In the genomic region with DNA sequence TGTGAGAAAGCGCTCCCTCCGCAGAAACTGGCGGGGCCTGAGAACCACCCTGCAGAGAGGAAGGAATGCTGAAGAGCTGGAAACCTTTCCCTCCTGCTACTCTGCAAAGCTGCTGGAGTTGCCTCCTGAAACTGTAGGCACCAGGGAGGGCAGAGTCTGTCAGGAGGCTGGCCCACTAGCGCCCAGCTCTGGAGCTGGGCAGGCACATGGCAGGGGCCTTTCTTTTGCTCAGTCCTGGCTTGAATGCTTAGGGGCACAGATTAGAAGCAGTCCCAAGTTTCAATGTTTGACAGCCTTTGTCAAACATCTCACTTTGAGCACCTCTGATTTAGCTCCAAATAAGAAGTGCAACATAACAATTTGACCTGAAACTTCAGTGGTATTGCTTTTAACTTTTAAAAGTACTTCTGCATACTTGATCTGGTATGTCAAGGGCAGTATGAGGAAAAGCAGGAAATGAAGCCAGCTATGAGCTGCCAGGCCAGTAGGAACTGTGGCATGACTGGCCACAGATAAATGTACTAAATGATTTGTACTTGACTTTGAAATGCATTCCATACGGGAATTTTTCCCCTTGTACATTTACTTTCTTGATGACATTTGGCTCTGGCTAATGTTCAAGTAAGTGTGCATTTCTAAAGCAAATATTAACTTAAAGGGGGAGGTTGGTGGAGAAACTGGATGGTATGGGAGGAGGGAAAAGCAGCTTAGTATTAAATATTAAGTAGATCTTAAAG, we compare ENCODE assay signal across 14 cellular contexts. TPM values are rescaled to one million over a fixed set of nuclear protein-coding genes. Genes with fewer than 3 reads are reported as not detected.
A peak's percentile ranks its signal among the peaks of the same experiment; 100 is the strongest.
DNase-seq lines count a peak whose midpoint lies in the region; ATAC-seq and TF ChIP-seq lines count a peak whose summit lies in the region.
"Had no signal": no experiment of that assay in that cellular context is flagged by ENCODE, and none has a peak within 500 bp of the region (broad histone marks: within the 10 kb centered on the region; RNA-seq: fewer than 3 reads in every experiment).

No MANE protein-coding gene starts in this region.

- H3K4me1 ChIP-seq in SK-N-SH (ENCODE audit: control insufficient read depth in 1 of 2, insufficient read depth in 2 of 2, low read depth in 1 of 2, low read length in 1 of 2) (peaks cover 8 to 43% of the 10 kb centered on the region in 2 experiments), trophoblast cell (ENCODE audit: control insufficient read depth in 1 of 2, insufficient read depth in 2 of 2, low read length in 2 of 2) (peaks cover 7 to 9% of the 10 kb centered on the region in 2 experiments)

- H3K9ac ChIP-seq in SK-N-SH, result peak overlapping the region; percentile 10; the same call in 1 of the 2 replicates
- no peak overlapping the region for H3K9ac ChIP-seq in trophoblast cell (ENCODE audit: low read length)
- H3K9ac ChIP-seq: KMS-11 had no signal

- 44% methylated on average over 5 of the region's 5 CpGs for WGBS in SK-N-SH (ENCODE audit: low lambda C conversion rate)
- no CpG with 5 or more reads among the region's 5 CpGs for WGBS in trophoblast cell (ENCODE audit: extremely low coverage, insufficient coverage, insufficient read length)

- H3K36me3 ChIP-seq in SK-N-SH (replicated peaks in 1 of 2; ENCODE audit: control insufficient read depth in 1 of 2, insufficient read depth in 2 of 2, low read length in 1 of 2) (no peaks in the 10 kb centered on the region), trophoblast cell (ENCODE audit: control insufficient read depth in 1 of 2, insufficient read depth in 2 of 2, low read length in 2 of 2) (no peaks in the 10 kb centered on the region)

- H3K18ac ChIP-seq in trophoblast cell (ENCODE audit: low read length), result no peak overlapping the region

- ATAC-seq in GM21526 (IDR thresholded peaks at IDR 0.05; ENCODE audit: low FRiP score, unreplicated experiment), result no peak
- ATAC-seq: stimulated activated memory B cell treated with anti-CD40 and anti-IgM and Interleukin-4, amounts not matched to agents 10 μg/mL and 1 μg/mL and 100 μg/mL, for 72 hours had no signal

- no peaks in the 10 kb centered on the region for H3K79me2 ChIP-seq in SK-N-SH (ENCODE audit: insufficient read depth)
- H3K79me2 ChIP-seq in trophoblast cell (ENCODE audit: control insufficient read depth, insufficient read depth, low read length, poor library complexity), result no peaks in the 10 kb centered on the region

- no peak overlapping the region for H2BK120ac ChIP-seq in trophoblast cell (ENCODE audit: insufficient read depth, low read length, poor library complexity)

- H3F3A ChIP-seq in SK-N-SH (replicated peaks; ENCODE audit: insufficient read depth), result peaks cover 17% of the 10 kb centered on the region

- no peak for TF ChIP-seq RAD21 in SK-N-SH (IDR thresholded peaks at IDR 0.05; ENCODE audit: low read length)

- no peak overlapping the region for H3K27ac Mint-ChIP-seq in activated naive CD8-positive, alpha-beta T cell treated with anti-CD3 and anti-CD28 coated beads for 36 hours
- H3K27ac Mint-ChIP-seq: stimulated activated memory B cell treated with anti-CD40 and anti-IgM and Interleukin-4, amounts not matched to agents 10 μg/mL and 1 μg/mL and 100 μg/mL, for 72 hours had no signal

- H3K36me3 Mint-ChIP-seq in activated naive CD8-positive, alpha-beta T cell treated with anti-CD3 and anti-CD28 coated beads for 36 hours, result no peaks in the 10 kb centered on the region
- H3K36me3 Mint-ChIP-seq: stimulated activated memory B cell treated with anti-CD40 and anti-IgM and Interleukin-4, amounts not matched to agents 10 μg/mL and 1 μg/mL and 100 μg/mL, for 72 hours had no signal

- H3K4ac ChIP-seq in trophoblast cell (ENCODE audit: low read depth, low read length), result no peak overlapping the region

- no peak for TF ChIP-seq CTCF in SK-N-SH (IDR thresholded peaks at IDR 0.05)
- no peak for TF ChIP-seq CTCF in fibroblast of the aortic adventitia (IDR thresholded peaks at IDR 0.05; ENCODE audit: insufficient read depth, low read length)

- no peak overlapping the region for H3K4me3 Mint-ChIP-seq in activated naive CD8-positive, alpha-beta T cell treated with anti-CD3 and anti-CD28 coated beads for 36 hours
- H3K4me3 Mint-ChIP-seq: stimulated activated memory B cell treated with anti-CD40 and anti-IgM and Interleukin-4, amounts not matched to agents 10 μg/mL and 1 μg/mL and 100 μg/mL, for 72 hours had no signal

- H4K8ac ChIP-seq in trophoblast cell (ENCODE audit: low read depth, low read length), result peak overlapping the region; percentile 24

- H3K4me2 ChIP-seq in SK-N-SH (peak overlapping the region; percentile 53), trophoblast cell (ENCODE audit: low read length) (no peak overlapping the region)
- H3K4me2 ChIP-seq: KMS-11 had no signal

- H2AK5ac ChIP-seq in trophoblast cell (ENCODE audit: low read length), result no peak overlapping the region

- no peak overlapping the region for H3K23ac ChIP-seq in trophoblast cell (ENCODE audit: low read length)

- no peaks in the 10 kb centered on the region for H3K9me3 Mint-ChIP-seq in activated naive CD8-positive, alpha-beta T cell treated with anti-CD3 and anti-CD28 coated beads for 36 hours
- H3K9me3 Mint-ChIP-seq: activated naive CD8-positive, alpha-beta T cell treated with anti-CD3 and anti-CD28 coated beads, Interleukin-2, amount 50 U/mL, for 24 hours; stimulated activated memory B cell treated with anti-CD40 and anti-IgM and Interleukin-4, amounts not matched to agents 10 μg/mL and 1 μg/mL and 100 μg/mL, for 72 hours had no signal

- H2BK5ac ChIP-seq in trophoblast cell (ENCODE audit: low read depth, low read length, poor library complexity), result no peak overlapping the region

- H3K27me3 ChIP-seq in SK-N-SH (ENCODE audit: insufficient read depth) (no peaks in the 10 kb centered on the region), trophoblast cell (ENCODE audit: insufficient read depth, low read length) (no peaks in the 10 kb centered on the region)

- H3K14ac ChIP-seq in trophoblast cell (ENCODE audit: low read length), result no peak overlapping the region

- no peak overlapping the region for H2BK12ac ChIP-seq in trophoblast cell (ENCODE audit: low read length)

- H4K91ac ChIP-seq in trophoblast cell (ENCODE audit: low read depth, low read length), result no peak overlapping the region

- no peaks in the 10 kb centered on the region for H3K9me3 ChIP-seq in SK-N-SH
- H3K9me3 ChIP-seq in trophoblast cell (ENCODE audit: insufficient read depth, low read depth, low read length), result no peaks in the 10 kb centered on the region

- H2AFZ ChIP-seq in SK-N-SH (ENCODE audit: low read depth) (peak overlapping the region; percentile 77; the same call in 1 of the 2 replicates), trophoblast cell (ENCODE audit: insufficient read depth, low read length, poor library complexity) (no peak overlapping the region)

- no peaks in the 10 kb centered on the region for H4K20me1 ChIP-seq in SK-N-SH (ENCODE audit: insufficient read depth)

- CTCF ChIA-PET in SK-N-SH (lab: Yijun Ruan, JAX), result interaction anchor here (0.7 to 1.6 kb wide), 3 partner anchors 21 to 59 kb away, joined by 3 to 4 read pairs (median 3); partner anchors contain the start of gene PFKFB2

- TF ChIP-seq EP300 in SK-N-SH (IDR thresholded peaks at IDR 0.05; ENCODE audit: borderline replicate concordance in 1 of 2, low read depth in 1 of 2, low read length in 1 of 2), result peak in 1 of 2 experiments; percentile 51; a peak in 1 of 4 replicates

- H3K4me1 Mint-ChIP-seq in activated naive CD8-positive, alpha-beta T cell treated with anti-CD3 and anti-CD28 coated beads for 36 hours, result peaks cover 7% of the 10 kb centered on the region
- H3K4me1 Mint-ChIP-seq: stimulated activated memory B cell treated with anti-CD40 and anti-IgM and Interleukin-4, amounts not matched to agents 10 μg/mL and 1 μg/mL and 100 μg/mL, for 72 hours had no signal

- no peak overlapping the region for H4K12ac ChIP-seq in trophoblast cell (ENCODE audit: low read depth, low read length)

- H3K27ac ChIP-seq in SK-N-SH (ENCODE audit: low read depth in 2 of 2, low read length in 1 of 2) (peak overlapping the region; percentile 72 to 91), trophoblast cell (ENCODE audit: low read depth, low read length) (no peak overlapping the region)
- H3K27ac ChIP-seq: KMS-11 had no signal

- POLR2A ChIA-PET in SK-N-SH (lab: Yijun Ruan, JAX), result no interaction called here

- peaks cover 30% of the 10 kb centered on the region for H3K27me3 Mint-ChIP-seq in activated naive CD8-positive, alpha-beta T cell treated with anti-CD3 and anti-CD28 coated beads for 36 hours

- H3K4me3 ChIP-seq in SK-N-SH (ENCODE audit: low read depth in 2 of 2, low read length in 1 of 2) (no peak overlapping the region), fibroblast of the aortic adventitia (ENCODE audit: low read depth, low read length) (no peak overlapping the region), trophoblast cell (ENCODE audit: low read depth, low read length) (no peak overlapping the region)

- H3K9me2 ChIP-seq in SK-N-SH, result no peaks in the 10 kb centered on the region

- DNase-seq in EL (peak; percentile 72), SK-N-SH (no peak), fibroblast of the aortic adventitia (ENCODE audit: low read depth) (peak; percentile 70), trophoblast cell (peak in 1 of 2 donors; percentile 39)
- DNase-seq in activated naive CD8-positive, alpha-beta T cell treated with anti-CD3 and anti-CD28 coated beads for 36 hours, result no peak
- DNase-seq in activated CD4-positive, alpha-beta T cell treated with anti-CD3 and anti-CD28 coated beads for 1 hour, result no peak
- DNase-seq in activated CD4-positive, CD25-positive, alpha-beta regulatory T cell treated with anti-CD3 and anti-CD28 coated beads, Interleukin-2, amount 50 U/mL, for 72 hours, result no peak
- DNase-seq: DND-41 had no signal

- peaks cover 2% of the 10 kb centered on the region for H3K79me1 ChIP-seq in trophoblast cell (ENCODE audit: low read length)

RNA-seq across cellular contexts. Expression of gene C1orf116, which starts 7.2 kb away (rescaled TPM):
- polyA plus RNA-seq in SK-N-SH (2012; rRNA removed), result 0.02 TPM in 1 of 2 replicates, not detected in the other
- 0.01 TPM in 1 of 2 replicates, not detected in the other for polyA plus RNA-seq in SK-N-SH (2012; cell fraction: cytosol; rRNA removed)
- 0.02 TPM in 2 replicates for polyA plus RNA-seq in SK-N-SH (2012; cell fraction: nucleus; rRNA removed)
- total RNA-seq in fibroblast of the aortic adventitia (ENCODE audit: low replicate concordance), result under 0.01 TPM in 1 of 2 replicates, not detected in the other
- 2.6 and 2.8 TPM in 2 replicates for polyA plus RNA-seq in trophoblast cell (2013)
- under 1 TPM in 1 of 2 experiments, not detected in 1; 0.08 TPM for total RNA-seq in activated naive CD8-positive, alpha-beta T cell treated with anti-CD3 and anti-CD28 coated beads for 36 hours
- total RNA-seq: T-helper 1 cell treated with Interleukin-12 subunit alpha and Interleukin-12 subunit beta and Interleukin-4 antibody, amounts not matched to agents 30 ng/mL and 1 ng/mL, for 36 hours had no signal

RNA-seq across cellular contexts. Expression of gene YOD1, which starts 25.7 kb away (rescaled TPM):
- 0.79 and 0.91 TPM in 2 replicates for polyA plus RNA-seq in SK-N-SH (2012; rRNA removed)
- polyA plus RNA-seq in SK-N-SH (2012; cell fraction: cytosol; rRNA removed), result 1.1 TPM in 2 replicates
- polyA plus RNA-seq in SK-N-SH (2012; cell fraction: nucleus; rRNA removed), result 1.4 and 2.5 TPM in 2 replicates
- total RNA-seq in fibroblast of the aortic adventitia (ENCODE audit: low replicate concordance), result 3.5 and 10.1 TPM in 2 replicates
- 9.4 and 9.6 TPM in 2 replicates for polyA plus RNA-seq in trophoblast cell (2013)
- total RNA-seq in activated naive CD8-positive, alpha-beta T cell treated with anti-CD3 and anti-CD28 coated beads for 36 hours, result 10 to 100 TPM; 10.8 to 10.9 TPM

RNA-seq across cellular contexts. Expression of gene PFKFB2, which starts 27.8 kb away (rescaled TPM):
- polyA plus RNA-seq in SK-N-SH (2012; rRNA removed), result 1.8 and 2.8 TPM in 2 replicates
- 2.0 and 2.1 TPM in 2 replicates for polyA plus RNA-seq in SK-N-SH (2012; cell fraction: cytosol; rRNA removed)
- 4.1 and 7.9 TPM in 2 replicates for polyA plus RNA-seq in SK-N-SH (2012; cell fraction: nucleus; rRNA removed)
- 6.9 and 9.0 TPM in 2 replicates for total RNA-seq in fibroblast of the aortic adventitia (ENCODE audit: low replicate concordance)
- polyA plus RNA-seq in trophoblast cell (2013), result 7.5 and 7.6 TPM in 2 replicates
- 1 to 10 TPM; 3.9 to 5.2 TPM for total RNA-seq in activated naive CD8-positive, alpha-beta T cell treated with anti-CD3 and anti-CD28 coated beads for 36 hours

RNA-seq across cellular contexts. Expression of gene FCAMR, which starts 55.1 kb away (rescaled TPM):
- polyA plus RNA-seq in SK-N-SH (2012; rRNA removed), result not detected in 2 replicates
- not detected in 2 replicates for polyA plus RNA-seq in SK-N-SH (2012; cell fraction: cytosol; rRNA removed)
- not detected in 2 replicates for polyA plus RNA-seq in SK-N-SH (2012; cell fraction: nucleus; rRNA removed)
- total RNA-seq in fibroblast of the aortic adventitia (ENCODE audit: low replicate concordance), result not detected in 2 replicates
- polyA plus RNA-seq in trophoblast cell (2013), result 0.01 TPM in 1 of 2 replicates, not detected in the other
- not detected for total RNA-seq in activated naive CD8-positive, alpha-beta T cell treated with anti-CD3 and anti-CD28 coated beads for 36 hours
- total RNA-seq: mononuclear cell had no signal

Comparison
In these comparisons a context has a peak if more than half of its experiments do, and no peak if none do; other contexts are left out.
1. DNase-seq: peak in EL (single experiment) and fibroblast of the aortic adventitia (single experiment); none in SK-N-SH (single experiment), activated naive CD8-positive, alpha-beta T cell treated with anti-CD3 and anti-CD28 coated beads for 36 hours (single experiment), activated CD4-positive, alpha-beta T cell treated with anti-CD3 and anti-CD28 coated beads for 1 hour (single experiment) and activated CD4-positive, CD25-positive, alpha-beta regulatory T cell treated with anti-CD3 and anti-CD28 coated beads, Interleukin-2, amount 50 U/mL, for 72 hours (single experiment).